In the genomic region with DNA sequence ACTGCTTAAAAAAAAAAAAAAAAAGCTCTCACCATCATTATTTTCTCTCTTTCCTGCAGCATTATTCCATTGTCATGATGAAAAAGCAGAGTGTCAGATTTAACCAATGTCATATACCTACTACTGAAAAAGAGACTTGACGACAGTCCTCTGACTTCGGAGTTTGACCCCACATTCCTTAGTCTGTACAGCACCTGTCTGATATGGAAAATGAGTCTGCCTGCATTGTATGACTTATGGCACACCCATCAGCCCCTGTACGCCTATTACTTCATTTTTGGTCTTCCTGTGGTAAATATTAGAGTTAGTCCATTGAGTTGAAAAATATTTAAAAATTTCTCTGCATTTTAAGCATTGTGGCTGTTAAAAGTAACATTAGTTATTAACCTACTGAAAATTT, we compare ENCODE assay signal across 28 cellular contexts. TPM values are rescaled to one million over a fixed set of nuclear protein-coding genes. Genes with fewer than 3 reads are reported as not detected.
"Had no signal": no experiment of that assay in that cellular context is flagged by ENCODE, and none has a peak within 500 bp of the region (broad histone marks: within the 10 kb centered on the region; RNA-seq: fewer than 3 reads in every experiment).

No MANE protein-coding gene starts in this region.

- H3K4me3 ChIP-seq: neural progenitor cell, ovary, psoas muscle, right lobe of liver, sigmoid colon, stomach, thyroid gland, tibial nerve, upper lobe of right lung, uterus had no signal

- DNase-seq: naive thymus-derived CD4-positive, alpha-beta T cell; natural killer cell; occipital lobe; ovary; posterior cingulate gyrus; psoas muscle; right cardiac atrium; right lobe of liver; sigmoid colon; stimulated activated CD4-positive, alpha-beta T cell treated with anti-CD3 and anti-CD28 coated beads, Interleukin-15, amount 100 ng/mL, for 24 hours; stimulated activated CD4-positive, alpha-beta T cell treated with anti-CD3 and anti-CD28 coated beads, Interleukin-2, amount 100 ng/mL, for 24 hours; stimulated activated CD4-positive, alpha-beta T cell treated with anti-CD3 and anti-CD28 coated beads, Interleukin-2, amount 100 ng/mL, for 48 hours; stimulated activated CD4-positive, alpha-beta T cell treated with anti-CD3 and anti-CD28 coated beads, Interleukin-4, amount 100 ng/mL, for 24 hours; stimulated activated naive B cell treated with anti-CD40 and anti-IgM and Interleukin-4, amounts not matched to agents 10 μg/mL and 1 μg/mL and 100 μg/mL, for 72 hours; stimulated activated naive CD4-positive, alpha-beta T cell treated with Interleukin-2 at 50 U/mL for 16 hours; stomach; thyroid gland; upper lobe of right lung; uterus had no signal

- H3K36me3 ChIP-seq: neural progenitor cell, ovary, right lobe of liver, sigmoid colon, stomach, thoracic aorta, thyroid gland, tibial nerve, upper lobe of right lung, uterus had no signal

- H3K9me3 Mint-ChIP-seq: nephron; neural progenitor cell; stimulated activated naive CD8-positive, alpha-beta T cell treated with anti-CD3 and anti-CD28 coated beads, Interleukin-15, Interleukin-2, amounts not matched to agents 100 ng/mL and 50 ng/mL, for 24 hours had no signal

- H3K79me2 ChIP-seq: parathyroid adenoma had no signal

- H3K27me3 ChIP-seq: neural progenitor cell, ovary, right lobe of liver, sigmoid colon, stomach, thyroid gland, tibial nerve, upper lobe of right lung, uterus had no signal

- ATAC-seq: naive thymus-derived CD4-positive, alpha-beta T cell; natural killer cell; psoas muscle; right cardiac atrium; right lobe of liver; stimulated activated effector memory CD8-positive, alpha-beta T cell treated with anti-CD3 and anti-CD28 coated beads, Interleukin-12 subunit alpha, Interleukin-12 subunit beta, amount 100 ng/mL, for 72 hours; stimulated activated naive B cell treated with anti-CD40 and anti-IgM and Interleukin-4, amounts not matched to agents 10 μg/mL and 1 μg/mL and 100 μg/mL, for 72 hours; upper lobe of right lung had no signal

- H2AFZ ChIP-seq: neural progenitor cell had no signal

- H3K4me2 ChIP-seq: neural progenitor cell had no signal

- H3K27ac ChIP-seq: neural progenitor cell, ovary, parathyroid adenoma, psoas muscle, right lobe of liver, sigmoid colon, stomach, thyroid gland, tibial nerve, upper lobe of right lung, uterus had no signal

- H3K4me1 Mint-ChIP-seq: naive thymus-derived CD4-positive, alpha-beta T cell; natural killer cell; nephron; neural progenitor cell; stimulated activated effector memory CD8-positive, alpha-beta T cell treated with anti-CD3 and anti-CD28 coated beads, Interleukin-12 subunit alpha, Interleukin-12 subunit beta, amount 100 ng/mL, for 72 hours; stimulated activated naive B cell treated with anti-CD40 and anti-IgM and Interleukin-4, amounts not matched to agents 10 μg/mL and 1 μg/mL and 100 μg/mL, for 72 hours had no signal

- H3K4me3 Mint-ChIP-seq: naive thymus-derived CD4-positive, alpha-beta T cell; natural killer cell; nephron; neural progenitor cell; stimulated activated effector memory CD8-positive, alpha-beta T cell treated with anti-CD3 and anti-CD28 coated beads, Interleukin-12 subunit alpha, Interleukin-12 subunit beta, amount 100 ng/mL, for 72 hours; stimulated activated naive B cell treated with anti-CD40 and anti-IgM and Interleukin-4, amounts not matched to agents 10 μg/mL and 1 μg/mL and 100 μg/mL, for 72 hours; stimulated activated naive CD8-positive, alpha-beta T cell treated with anti-CD3 and anti-CD28 coated beads, Interleukin-15, Interleukin-2, amounts not matched to agents 100 ng/mL and 50 ng/mL, for 24 hours; type B pancreatic cell had no signal

- H3K27ac Mint-ChIP-seq: naive thymus-derived CD4-positive, alpha-beta T cell; natural killer cell; nephron; neural progenitor cell; progenitor cell of endocrine pancreas; stimulated activated effector memory CD8-positive, alpha-beta T cell treated with anti-CD3 and anti-CD28 coated beads, Interleukin-12 subunit alpha, Interleukin-12 subunit beta, amount 100 ng/mL, for 72 hours; stimulated activated naive B cell treated with anti-CD40 and anti-IgM and Interleukin-4, amounts not matched to agents 10 μg/mL and 1 μg/mL and 100 μg/mL, for 72 hours; stimulated activated naive CD8-positive, alpha-beta T cell treated with anti-CD3 and anti-CD28 coated beads, Interleukin-15, Interleukin-2, amounts not matched to agents 100 ng/mL and 50 ng/mL, for 24 hours; type B pancreatic cell had no signal

- H3K27me3 Mint-ChIP-seq: naive thymus-derived CD4-positive, alpha-beta T cell; progenitor cell of endocrine pancreas; stimulated activated naive B cell treated with anti-CD40 and anti-IgM and Interleukin-4, amounts not matched to agents 10 μg/mL and 1 μg/mL and 100 μg/mL, for 72 hours; stimulated activated naive CD8-positive, alpha-beta T cell treated with anti-CD3 and anti-CD28 coated beads, Interleukin-15, Interleukin-2, amounts not matched to agents 100 ng/mL and 50 ng/mL, for 24 hours had no signal

- H3K4me1 ChIP-seq: neural progenitor cell, parathyroid adenoma, psoas muscle, right lobe of liver, sigmoid colon, stomach, thyroid gland, tibial nerve, upper lobe of right lung, uterus had no signal

- H3K9me3 ChIP-seq: ovary, psoas muscle, right lobe of liver, sigmoid colon, stomach, thoracic aorta, thyroid gland, tibial nerve, upper lobe of right lung, uterus had no signal

- H3K36me3 Mint-ChIP-seq: naive thymus-derived CD4-positive, alpha-beta T cell; natural killer cell; neural progenitor cell; stimulated activated effector memory CD8-positive, alpha-beta T cell treated with anti-CD3 and anti-CD28 coated beads, Interleukin-12 subunit alpha, Interleukin-12 subunit beta, amount 100 ng/mL, for 72 hours; stimulated activated naive B cell treated with anti-CD40 and anti-IgM and Interleukin-4, amounts not matched to agents 10 μg/mL and 1 μg/mL and 100 μg/mL, for 72 hours; type B pancreatic cell had no signal

RNA-seq across cellular contexts. Expression of a gene that starts 54.5 kb away (rescaled TPM):
- total RNA-seq: naive thymus-derived CD4-positive, alpha-beta T cell; natural killer cell had no signal
- polyA plus RNA-seq: naive thymus-derived CD4-positive, alpha-beta T cell had no signal
